Comparison of ENCODE assay signal across 15 cellular contexts in genomic region chr1:153763365-153764225, GRCh38. TPM values are rescaled to one million over a fixed set of nuclear protein-coding genes. Genes with fewer than 3 reads are reported as not detected.
DNase-seq lines count a peak whose midpoint lies in the region; ATAC-seq, FAIRE-seq and TF ChIP-seq lines count a peak whose summit lies in the region.
"Had no signal": no experiment of that assay in that cellular context is flagged by ENCODE, and none has a peak within 500 bp of the region (broad histone marks: within the 10 kb centered on the region; RNA-seq: fewer than 3 reads in every experiment).

No MANE protein-coding gene starts in this region.

- H3K36me3 ChIP-seq in BLaER1 (peaks cover 99% of the 10 kb centered on the region), right atrium auricular region (peaks cover 69% of the 10 kb centered on the region), pancreas (peaks cover 0 to 40% (median 0%) of the 10 kb centered on the region in 3 donors)

- peak; percentile 27 to 59 for DNase-seq in cardiac fibroblast (ENCODE audit: low read depth in 2 of 2)
- DNase-seq in right atrium auricular region (ENCODE audit: low spot score), result no peak
- DNase-seq in pancreas, result no peak
- no peak for DNase-seq in NCI-H2029 treated with DMSO at 0.1 percent for 48 hours (lab: John Stamatoyannopoulos, UW)
- DNase-seq in HPDE6-E6E7 (ENCODE audit: extremely low spot score), result no peak
- DNase-seq in NOMO-1 treated with dmso at 0.1 percent for 144 hours (lab: John Stamatoyannopoulos, UW; ENCODE audit: unreplicated experiment), result no peak
- DNase-seq: activated T-cell treated with anti-CD3 and anti-CD28 coated beads for 4 hours, adrenal gland, HFFc6, kidney, T-cell had no signal

- WGBS in pancreas, 2 donors, result 72 to 76% methylated on average over 7 of the region's 7 CpGs

- TF ChIP-seq CTCF in cardiac fibroblast (IDR thresholded peaks at IDR 0.05; ENCODE audit: low read depth, low read length) (no peak), right atrium auricular region (IDR thresholded peaks at IDR 0.05) (no peak), pancreas (IDR thresholded peaks at IDR 0.05) (no peak)

- no peaks in the 10 kb centered on the region for H3K27me3 ChIP-seq in BLaER1
- no peaks in the 10 kb centered on the region for H3K27me3 ChIP-seq in right atrium auricular region
- H3K27me3 ChIP-seq in pancreas, result no peaks in the 10 kb centered on the region
- H3K27me3 ChIP-seq: adrenal gland had no signal

- peak overlapping the region; percentile 71 for H3K9ac ChIP-seq in BLaER1

- ATAC-seq in pancreas (peak in 3 of 4 donors; percentile 14 to 28 (median 25)), GM19328 (IDR thresholded peaks at IDR 0.05; ENCODE audit: unreplicated experiment) (no peak)
- ATAC-seq: T-cell had no signal

- H3K4me3 ChIP-seq in BLaER1, result 0 out of 2 replicates have a peak overlapping the region, but pooled peaks have one; percentile 18
- no peak overlapping the region for H3K4me3 ChIP-seq in cardiac fibroblast (replicated peaks in 1 of 2; ENCODE audit: low read depth in 2 of 2, low read length in 2 of 2)
- H3K4me3 ChIP-seq in right atrium auricular region, result no peak overlapping the region
- H3K4me3 ChIP-seq in pancreas, result no peak overlapping the region
- H3K4me3 ChIP-seq: adrenal gland had no signal

- H4K20me1 ChIP-seq in BLaER1, result no peaks in the 10 kb centered on the region

- H3K4me2 ChIP-seq in BLaER1, result peak overlapping the region; percentile 76

- intact Hi-C loops in pancreas (cut with DNase I), result no loop called here

- H3K4me1 ChIP-seq in BLaER1 (peaks cover 53% of the 10 kb centered on the region), right atrium auricular region (peaks cover 0 to 20% of the 10 kb centered on the region in 2 donors), pancreas (peaks cover under 1 to 9% (median 7%) of the 10 kb centered on the region in 3 donors)
- H3K4me1 ChIP-seq: adrenal gland had no signal

- FAIRE-seq in pancreas (lab: Jason Lieb, UNC), result no peak
- FAIRE-seq: frontal cortex, kidney, urothelium cell line had no signal

- H3K9me3 ChIP-seq in BLaER1, result no peaks in the 10 kb centered on the region
- H3K9me3 ChIP-seq in right atrium auricular region, result no peaks in the 10 kb centered on the region
- no peaks in the 10 kb centered on the region for H3K9me3 ChIP-seq in pancreas
- H3K9me3 ChIP-seq: adrenal gland had no signal

- H3K27ac ChIP-seq in BLaER1, result peak overlapping the region; percentile 85
- peak overlapping the region; percentile 58 to 63 for H3K27ac ChIP-seq in right atrium auricular region
- peak overlapping the region in 2 of 4 donors; percentile 25 to 64 for H3K27ac ChIP-seq in pancreas

RNA-seq across cellular contexts. Expression of gene SLC27A3, which starts 11.6 kb away (rescaled TPM):
- total RNA-seq in right atrium auricular region (10 to 100 TPM in 1 of 2 donors, 1 to 10 TPM in 1; 9.9 to 20.1 TPM), pancreas (10 to 100 TPM in 3 of 6 donors, 1 to 10 TPM in 3; 9.0 to 23.6 (median 10.8) TPM)
- 10 to 100 TPM; 46.9 to 64.0 TPM for polyA plus RNA-seq in pancreas

RNA-seq across cellular contexts. Expression of gene INTS3, which starts 35.7 kb away (rescaled TPM):
- total RNA-seq in right atrium auricular region (10 to 100 TPM; 21.8 to 26.7 TPM), pancreas (10 to 100 TPM; 13.5 to 41.4 (median 18.8) TPM)
- 10 to 100 TPM; 45.1 to 56.2 TPM for polyA plus RNA-seq in pancreas

Comparison
In these comparisons a context has a peak if more than half of its experiments do, and no peak if none do; other contexts are left out.
1. DNase-seq: peak in cardiac fibroblast (2 of 2); none in right atrium auricular region (single experiment), pancreas (0 of 6), NCI-H2029 treated with DMSO at 0.1 percent for 48 hours (single experiment), HPDE6-E6E7 (single experiment) and NOMO-1 treated with dmso at 0.1 percent for 144 hours (single experiment).